In the genomic region with DNA sequence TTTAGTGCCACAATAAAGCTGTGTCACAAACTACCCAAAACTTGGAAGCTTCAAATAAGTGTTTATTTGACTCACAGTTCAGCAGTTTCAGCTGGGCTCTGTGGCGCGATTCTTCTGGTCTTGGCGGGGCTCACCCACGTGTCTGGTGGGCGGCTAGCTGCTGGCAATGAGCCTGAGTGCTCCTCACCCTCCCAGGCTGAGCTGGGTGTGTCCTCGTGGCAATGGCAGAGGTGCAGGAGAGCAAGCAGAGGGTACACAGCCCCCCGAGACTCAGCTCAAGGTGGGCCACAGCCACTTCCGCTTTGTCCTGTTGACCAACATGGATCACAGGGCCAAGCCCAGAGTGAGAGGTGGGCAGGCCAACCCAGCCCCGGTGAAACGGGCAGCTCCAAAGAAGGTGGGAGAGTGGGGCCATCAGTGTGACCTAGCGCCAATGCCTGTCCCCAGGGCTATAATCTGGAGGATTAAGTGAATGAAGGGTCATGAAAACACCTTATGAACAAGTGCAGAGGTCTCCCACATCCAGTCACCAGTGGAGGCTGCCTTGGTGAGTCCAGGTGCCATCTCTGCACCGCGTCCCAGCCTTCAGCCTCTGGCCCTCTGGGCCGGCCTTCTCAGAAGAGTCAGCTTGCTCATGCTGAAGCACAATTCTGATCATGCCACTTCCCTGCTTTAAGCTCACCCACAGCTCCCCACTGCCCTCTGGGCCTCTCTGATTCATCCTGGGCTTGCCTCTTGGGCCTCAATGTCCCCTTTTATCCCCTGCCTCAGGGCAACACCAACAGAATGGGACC, we compare ENCODE assay signal across 28 cellular contexts.
A peak's percentile ranks its signal among the peaks of the same experiment; 100 is the strongest.
DNase-seq lines count a peak whose midpoint lies in the region; ATAC-seq and TF ChIP-seq lines count a peak whose summit lies in the region.
"Had no signal": no experiment of that assay in that cellular context is flagged by ENCODE, and none has a peak within 500 bp of the region (broad histone marks: within the 10 kb centered on the region; RNA-seq: fewer than 3 reads in every experiment).

No MANE protein-coding gene starts in this region.

- H3K27me3 ChIP-seq in MG63 (no peaks in the 10 kb centered on the region), stomach (peaks cover 0 to 37% (median 0%) of the 10 kb centered on the region in 3 donors)
- H3K27me3 ChIP-seq: ascending aorta had no signal

- no peak for TF ChIP-seq CTCF in activated CD8-positive, alpha-beta T cell treated with anti-CD3 and anti-CD28 coated beads for 36 hours (IDR thresholded peaks at IDR 0.05)
- TF ChIP-seq CTCF in stomach (IDR thresholded peaks at IDR 0.05) = no peak

- H3K4me3 Mint-ChIP-seq in activated CD8-positive, alpha-beta T cell treated with anti-CD3 and anti-CD28 coated beads for 36 hours = no peak overlapping the region
- H3K4me3 Mint-ChIP-seq in activated CD8-positive, alpha-beta T cell treated with anti-CD3 and anti-CD28 coated beads, Interleukin-2, amount 10 ng/mL, durations not matched to agents 7 days and 5 days = no peak overlapping the region
- H3K4me3 Mint-ChIP-seq: activated naive CD4-positive, alpha-beta T cell treated with anti-CD3 and anti-CD28 coated beads, Interleukin-2, amount 50 U/mL, for 24 hours; memory B cell; T-helper 17 cell had no signal

- H3K27ac ChIP-seq in stomach = no peak overlapping the region
- H3K27ac ChIP-seq: 22Rv1, ascending aorta, C4-2B, gastrocnemius medialis had no signal

- 68 to 73% (median 71%) methylated on average over 7 to 14 of the region's 14 CpGs for WGBS in stomach, 5 donors

- H3K27ac Mint-ChIP-seq in activated CD8-positive, alpha-beta T cell treated with anti-CD3 and anti-CD28 coated beads for 36 hours = no peak overlapping the region
- no peak overlapping the region for H3K27ac Mint-ChIP-seq in activated CD8-positive, alpha-beta T cell treated with anti-CD3 and anti-CD28 coated beads, Interleukin-2, amount 10 ng/mL, durations not matched to agents 7 days and 5 days
- H3K27ac Mint-ChIP-seq: activated naive CD4-positive, alpha-beta T cell treated with anti-CD3 and anti-CD28 coated beads, Interleukin-2, amount 50 U/mL, for 24 hours; memory B cell; T-helper 17 cell had no signal

- POLR2A ChIA-PET in activated CD8-positive, alpha-beta T cell treated with anti-CD3 and anti-CD28 coated beads for 36 hours (lab: Charles Lee) = interaction anchor here (0.6 kb wide), 1 partner anchor 513 kb away, joined by 3 read pairs; no protein-coding TSS in a partner anchor
- POLR2A ChIA-PET in activated CD8-positive, alpha-beta T cell treated with anti-CD3 and anti-CD28 coated beads, Interleukin-2, amount 10 ng/mL, durations not matched to agents 7 days and 5 days (lab: Charles Lee) = no interaction called here

- no peaks in the 10 kb centered on the region for H3K36me3 Mint-ChIP-seq in activated CD8-positive, alpha-beta T cell treated with anti-CD3 and anti-CD28 coated beads for 36 hours (ENCODE audit: low read depth)
- no peaks in the 10 kb centered on the region for H3K36me3 Mint-ChIP-seq in activated CD8-positive, alpha-beta T cell treated with anti-CD3 and anti-CD28 coated beads, Interleukin-2, amount 10 ng/mL, durations not matched to agents 7 days and 5 days (ENCODE audit: low read depth)
- H3K36me3 Mint-ChIP-seq: activated naive CD4-positive, alpha-beta T cell treated with anti-CD3 and anti-CD28 coated beads, Interleukin-2, amount 50 U/mL, for 24 hours had no signal

- no peaks in the 10 kb centered on the region for H3K9me3 Mint-ChIP-seq in activated CD8-positive, alpha-beta T cell treated with anti-CD3 and anti-CD28 coated beads for 36 hours
- H3K9me3 Mint-ChIP-seq in activated CD8-positive, alpha-beta T cell treated with anti-CD3 and anti-CD28 coated beads, Interleukin-2, amount 10 ng/mL, durations not matched to agents 7 days and 5 days (ENCODE audit: insufficient read depth) = no peaks in the 10 kb centered on the region
- H3K9me3 Mint-ChIP-seq: activated naive CD4-positive, alpha-beta T cell treated with anti-CD3 and anti-CD28 coated beads, Interleukin-2, amount 50 U/mL, for 24 hours had no signal

- CTCF ChIA-PET in activated CD8-positive, alpha-beta T cell treated with anti-CD3 and anti-CD28 coated beads for 36 hours (lab: Charles Lee) = interaction anchor here (1.3 kb wide), 1 partner anchor 16 kb away, joined by 3 read pairs; no protein-coding TSS in a partner anchor
- CTCF ChIA-PET in activated CD8-positive, alpha-beta T cell treated with anti-CD3 and anti-CD28 coated beads, Interleukin-2, amount 10 ng/mL, durations not matched to agents 7 days and 5 days (lab: Charles Lee) = interaction anchor here (1.0 to 1.7 kb wide), 2 partner anchors 113 to 580 kb away, joined by 3 to 4 read pairs; no protein-coding TSS in a partner anchor

- no peak for TF ChIP-seq EP300 in stomach (IDR thresholded peaks at IDR 0.05)

- H3K9me3 ChIP-seq in MG63 = peaks cover 3% of the 10 kb centered on the region; the same call in 1 of the 2 replicates
- peaks cover 0 to 5% (median 0%) of the 10 kb centered on the region in 4 donors for H3K9me3 ChIP-seq in stomach
- H3K9me3 ChIP-seq: ascending aorta, gastrocnemius medialis, SK-N-SH had no signal

- no peaks in the 10 kb centered on the region for H3K36me3 ChIP-seq in MG63
- no peaks in the 10 kb centered on the region for H3K36me3 ChIP-seq in stomach
- H3K36me3 ChIP-seq: ascending aorta, gastrocnemius medialis had no signal

- peaks cover 10% of the 10 kb centered on the region for H3K27me3 Mint-ChIP-seq in activated CD8-positive, alpha-beta T cell treated with anti-CD3 and anti-CD28 coated beads for 36 hours
- H3K27me3 Mint-ChIP-seq in activated CD8-positive, alpha-beta T cell treated with anti-CD3 and anti-CD28 coated beads, Interleukin-2, amount 10 ng/mL, durations not matched to agents 7 days and 5 days (ENCODE audit: low read depth) = peaks cover 18% of the 10 kb centered on the region

- H3K4me1 Mint-ChIP-seq in activated CD8-positive, alpha-beta T cell treated with anti-CD3 and anti-CD28 coated beads for 36 hours (ENCODE audit: low read depth) = no peaks in the 10 kb centered on the region
- no peaks in the 10 kb centered on the region for H3K4me1 Mint-ChIP-seq in activated CD8-positive, alpha-beta T cell treated with anti-CD3 and anti-CD28 coated beads, Interleukin-2, amount 10 ng/mL, durations not matched to agents 7 days and 5 days (ENCODE audit: low read depth)
- H3K4me1 Mint-ChIP-seq: activated naive CD4-positive, alpha-beta T cell treated with anti-CD3 and anti-CD28 coated beads, Interleukin-2, amount 50 U/mL, for 24 hours; memory B cell had no signal

- TF ChIP-seq POLR2A in stomach (IDR thresholded peaks at IDR 0.05) = no peak

- peak; percentile 14 for DNase-seq in activated CD8-positive, alpha-beta T cell treated with anti-CD3 and anti-CD28 coated beads for 36 hours
- no peak for DNase-seq in activated CD8-positive, alpha-beta T cell treated with anti-CD3 and anti-CD28 coated beads, Interleukin-2, amount 10 ng/mL, durations not matched to agents 7 days and 5 days
- peak; percentile 49 for DNase-seq in MG63
- DNase-seq in left lobe of liver (ENCODE audit: low spot score) = peak; percentile 23
- DNase-seq in stomach = peak; percentile 20
- no peak for DNase-seq in Kasumi-1 (lab: John Stamatoyannopoulos, UW)
- DNase-seq in cerebellar nuclear complex (lab: John Stamatoyannopoulos, UW) = no peak
- DNase-seq in MV-4-11 (lab: John Stamatoyannopoulos, UW) = no peak
- DNase-seq: central memory CD4-positive, alpha-beta T cell; dermis blood vessel endothelial cell; DND-41; gastrocnemius medialis; left cardiac atrium; NCI-H1048; NCI-H1694; NCI-H446 treated with DMSO at 0.1 percent for 48 hours; NCI-H82; occipital lobe; SK-N-SH; small intestine; T-helper 17 cell; trophoblast cell had no signal

- peaks cover 0 to 13% (median 4%) of the 10 kb centered on the region in 4 donors for H3K4me1 ChIP-seq in stomach
- H3K4me1 ChIP-seq: ascending aorta, gastrocnemius medialis had no signal

- H3K4me3 ChIP-seq in MG63 (no peak overlapping the region), stomach (no peak overlapping the region)
- H3K4me3 ChIP-seq: ascending aorta, gastrocnemius medialis had no signal

- no peak for ATAC-seq in activated CD8-positive, alpha-beta T cell treated with anti-CD3 and anti-CD28 coated beads for 36 hours
- ATAC-seq in activated CD8-positive, alpha-beta T cell treated with anti-CD3 and anti-CD28 coated beads, Interleukin-2, amount 10 ng/mL, durations not matched to agents 7 days and 5 days = no peak
- no peak for ATAC-seq in left lobe of liver
- ATAC-seq: gastrocnemius medialis, HCT116, left cardiac atrium, T-helper 17 cell had no signal

- intact Hi-C loops in activated CD8-positive, alpha-beta T cell treated with anti-CD3 and anti-CD28 coated beads for 36 hours (cut with micrococcal nuclease) = no loop called here
- intact Hi-C loops in stomach (cut with DNase I; ENCODE audit: low total_unique reads) = no loop called here

Comparison
In these comparisons a context has a peak if more than half of its experiments do, and no peak if none do; other contexts are left out.
1. DNase-seq: peak in activated CD8-positive, alpha-beta T cell treated with anti-CD3 and anti-CD28 coated beads for 36 hours (single experiment), MG63 (single experiment), left lobe of liver (single experiment) and stomach (single experiment); none in activated CD8-positive, alpha-beta T cell treated with anti-CD3 and anti-CD28 coated beads, Interleukin-2, amount 10 ng/mL, durations not matched to agents 7 days and 5 days (single experiment), Kasumi-1 (0 of 2), cerebellar nuclear complex (0 of 2) and MV-4-11 (single experiment).